ENCODE assay signal across 2 cellular contexts in genomic region chr7:19834566-19834965, GRCh38.
TF ChIP-seq lines count a peak whose summit lies in the region.

No MANE protein-coding gene starts in this region.

TF ChIP-seq in HCT116, 20 proteins besides CTCF, POLR2A, EP300 and RAD21 (continued from another document):
- no peak for TF ChIP-seq SRF (IDR thresholded peaks at IDR 0.05; ENCODE audit: low read depth)
- no peak for TF ChIP-seq YY1 (IDR thresholded peaks at IDR 0.05; ENCODE audit: extremely low read depth, insufficient replicate concordance, low read depth, low read length)
- no peak for TF ChIP-seq ELF1 (IDR thresholded peaks at IDR 0.05; ENCODE audit: borderline replicate concordance, low read depth)
- no peak for TF ChIP-seq POLR2AphosphoS5 (IDR thresholded peaks at IDR 0.05; ENCODE audit: low read depth, low read length)
- no peak for TF ChIP-seq CBX3 (IDR thresholded peaks at IDR 0.05; ENCODE audit: low read depth)
- no peak for TF ChIP-seq MAX (IDR thresholded peaks at IDR 0.05)
- no peak for TF ChIP-seq ZBTB33 (IDR thresholded peaks at IDR 0.05; ENCODE audit: extremely low read depth, insufficient replicate concordance, low read length)
- no peak for TF ChIP-seq ZFX (IDR thresholded peaks at IDR 0.05)
- TF ChIP-seq ATF3 (IDR thresholded peaks at IDR 0.05), result no peak
- TF ChIP-seq EGR1 (IDR thresholded peaks at IDR 0.05; ENCODE audit: low read depth), result no peak
- no peak for TF ChIP-seq ZNF274 (IDR thresholded peaks at IDR 0.05; ENCODE audit: low read depth, low read length)
- TF ChIP-seq SIN3A (IDR thresholded peaks at IDR 0.05; ENCODE audit: low read depth), result no peak
- no peak for TF ChIP-seq REST (IDR thresholded peaks at IDR 0.05; ENCODE audit: low read depth)

TF ChIP-seq in GM23338, 12 proteins besides CTCF, POLR2A, EP300 and RAD21 (continued from another document):
- no peak for TF ChIP-seq ETS1 (IDR thresholded peaks at IDR 0.05)
- TF ChIP-seq REST (IDR thresholded peaks at IDR 0.05; ENCODE audit: unreplicated experiment), result no peak
- no peak for TF ChIP-seq CREB1 (CRISPR knock-in tag; IDR thresholded peaks at IDR 0.05; ENCODE audit: low read depth)
- no peak for TF ChIP-seq NANOG (IDR thresholded peaks at IDR 0.05; ENCODE audit: borderline replicate concordance)
- no peak for TF ChIP-seq ZNF331 (CRISPR knock-in tag; IDR thresholded peaks at IDR 0.05; ENCODE audit: low read depth)
- TF ChIP-seq EZH2 (IDR thresholded peaks at IDR 0.05; ENCODE audit: low read depth, unreplicated experiment), result no peak
- no peak for TF ChIP-seq ZNF462 (CRISPR knock-in tag; IDR thresholded peaks at IDR 0.05)
- TF ChIP-seq JUNB (IDR thresholded peaks at IDR 0.05; ENCODE audit: unreplicated experiment), result no peak
